10 cellular contexts compared by ENCODE assay signal in the genomic region with DNA sequence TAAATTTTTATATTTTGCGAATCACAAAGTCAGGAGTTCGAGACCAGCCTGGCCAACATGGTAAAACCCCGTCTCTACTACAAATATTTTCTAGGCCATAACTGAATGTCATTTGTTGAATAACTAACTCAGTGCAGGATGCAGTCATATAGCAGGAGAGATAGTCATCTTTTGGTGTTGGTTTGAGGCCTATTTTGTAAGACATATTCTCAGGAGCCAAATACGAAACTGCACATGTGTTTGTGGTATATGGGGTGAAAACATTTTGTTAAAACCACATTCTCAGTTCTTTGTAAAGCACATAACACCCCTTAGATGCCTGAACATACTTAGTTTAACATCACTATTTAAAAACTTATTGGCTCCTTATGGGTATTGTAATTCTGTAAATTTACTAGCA. TPM values are rescaled to one million over a fixed set of nuclear protein-coding genes. Genes with fewer than 3 reads are reported as not detected.
DNase-seq lines count a peak whose midpoint lies in the region; ATAC-seq and TF ChIP-seq lines count a peak whose summit lies in the region.
"Had no signal": no experiment of that assay in that cellular context is flagged by ENCODE, and none has a peak within 500 bp of the region (broad histone marks: within the 10 kb centered on the region; RNA-seq: fewer than 3 reads in every experiment).

No MANE protein-coding gene starts in this region.

- peak; percentile 5 to 6 for DNase-seq in activated CD4-positive, alpha-beta T cell treated with anti-CD3 and anti-CD28 coated beads, Interleukin-2, amount 50 U/mL, for 48 hours
- DNase-seq in activated CD4-positive, alpha-beta T cell treated with anti-CD3 and anti-CD28 coated beads, Interleukin-2, amount 50 U/mL, for 4 hours = no peak
- no peak for DNase-seq in stimulated activated effector memory CD8-positive, alpha-beta T cell treated with anti-CD3 and anti-CD28 coated beads, Interleukin-12 subunit alpha, Interleukin-12 subunit beta, amount 100 ng/mL, for 72 hours (ENCODE audit: low spot score in 2 of 2)
- DNase-seq in superior temporal gyrus (ENCODE audit: extremely low spot score) (no peak), NCI-H226 (no peak), left ventricle myocardium inferior (no peak)
- DNase-seq: ACHN, NCI-H1092 treated with DMSO at 0.1 percent for 48 hours had no signal

- H3K4me3 ChIP-seq in left ventricle myocardium inferior = no peak overlapping the region

- no peaks in the 10 kb centered on the region for H3K9me3 Mint-ChIP-seq in stimulated activated effector memory CD8-positive, alpha-beta T cell treated with anti-CD3 and anti-CD28 coated beads, Interleukin-12 subunit alpha, Interleukin-12 subunit beta, amount 100 ng/mL, for 72 hours

- no peaks in the 10 kb centered on the region for H3K36me3 ChIP-seq in left ventricle myocardium inferior

- H3K27ac ChIP-seq in left ventricle myocardium inferior (replicated peaks) = no peak overlapping the region

- peak overlapping the region; percentile 69 for H3K27ac Mint-ChIP-seq in stimulated activated effector memory CD8-positive, alpha-beta T cell treated with anti-CD3 and anti-CD28 coated beads, Interleukin-12 subunit alpha, Interleukin-12 subunit beta, amount 100 ng/mL, for 72 hours

- peaks cover 6% of the 10 kb centered on the region for H3K27me3 ChIP-seq in left ventricle myocardium inferior (ENCODE audit: low read depth)

- H3K9me3 ChIP-seq in left ventricle myocardium inferior (replicated peaks) = no peaks in the 10 kb centered on the region

- peak; percentile 80 for ATAC-seq in GM21723 (IDR thresholded peaks at IDR 0.05; ENCODE audit: unreplicated experiment)
- peak; percentile 74 for ATAC-seq in HG03442 (IDR thresholded peaks at IDR 0.05; ENCODE audit: unreplicated experiment)
- peak; percentile 94 for ATAC-seq in stimulated activated effector memory CD8-positive, alpha-beta T cell treated with anti-CD3 and anti-CD28 coated beads, Interleukin-12 subunit alpha, Interleukin-12 subunit beta, amount 100 ng/mL, for 72 hours

- peak overlapping the region; percentile 57 for H3K4me3 Mint-ChIP-seq in stimulated activated effector memory CD8-positive, alpha-beta T cell treated with anti-CD3 and anti-CD28 coated beads, Interleukin-12 subunit alpha, Interleukin-12 subunit beta, amount 100 ng/mL, for 72 hours

- intact Hi-C loops in left ventricle myocardium inferior (cut with micrococcal nuclease) = no loop called here

- peaks cover 5% of the 10 kb centered on the region for H3K36me3 Mint-ChIP-seq in stimulated activated effector memory CD8-positive, alpha-beta T cell treated with anti-CD3 and anti-CD28 coated beads, Interleukin-12 subunit alpha, Interleukin-12 subunit beta, amount 100 ng/mL, for 72 hours

- no peak for TF ChIP-seq CTCF in left ventricle myocardium inferior (IDR thresholded peaks at IDR 0.05; ENCODE audit: borderline replicate concordance)

- peaks cover 47% of the 10 kb centered on the region for H3K4me1 Mint-ChIP-seq in stimulated activated effector memory CD8-positive, alpha-beta T cell treated with anti-CD3 and anti-CD28 coated beads, Interleukin-12 subunit alpha, Interleukin-12 subunit beta, amount 100 ng/mL, for 72 hours

- peaks cover 9% of the 10 kb centered on the region for H3K4me1 ChIP-seq in left ventricle myocardium inferior

RNA-seq across cellular contexts. Expression of gene ENPP5, which starts 4.7 kb away (rescaled TPM):
- 3.0 TPM for total RNA-seq in left ventricle myocardium inferior

RNA-seq across cellular contexts. Expression of gene ENPP4, which starts 45.7 kb away (rescaled TPM):
- total RNA-seq in left ventricle myocardium inferior = 21.9 TPM

Comparison
In these comparisons a context has a peak if more than half of its experiments do, and no peak if none do; other contexts are left out.
1. DNase-seq: peak in activated CD4-positive, alpha-beta T cell treated with anti-CD3 and anti-CD28 coated beads, Interleukin-2, amount 50 U/mL, for 48 hours (2 of 2); none in activated CD4-positive, alpha-beta T cell treated with anti-CD3 and anti-CD28 coated beads, Interleukin-2, amount 50 U/mL, for 4 hours (0 of 2), stimulated activated effector memory CD8-positive, alpha-beta T cell treated with anti-CD3 and anti-CD28 coated beads, Interleukin-12 subunit alpha, Interleukin-12 subunit beta, amount 100 ng/mL, for 72 hours (0 of 2), superior temporal gyrus (single experiment), NCI-H226 (single experiment) and left ventricle myocardium inferior (single experiment).
2. Peak in every context shown above with its lines, with median percentiles within 50 percentile points of each other: ATAC-seq.